In the genomic region with DNA sequence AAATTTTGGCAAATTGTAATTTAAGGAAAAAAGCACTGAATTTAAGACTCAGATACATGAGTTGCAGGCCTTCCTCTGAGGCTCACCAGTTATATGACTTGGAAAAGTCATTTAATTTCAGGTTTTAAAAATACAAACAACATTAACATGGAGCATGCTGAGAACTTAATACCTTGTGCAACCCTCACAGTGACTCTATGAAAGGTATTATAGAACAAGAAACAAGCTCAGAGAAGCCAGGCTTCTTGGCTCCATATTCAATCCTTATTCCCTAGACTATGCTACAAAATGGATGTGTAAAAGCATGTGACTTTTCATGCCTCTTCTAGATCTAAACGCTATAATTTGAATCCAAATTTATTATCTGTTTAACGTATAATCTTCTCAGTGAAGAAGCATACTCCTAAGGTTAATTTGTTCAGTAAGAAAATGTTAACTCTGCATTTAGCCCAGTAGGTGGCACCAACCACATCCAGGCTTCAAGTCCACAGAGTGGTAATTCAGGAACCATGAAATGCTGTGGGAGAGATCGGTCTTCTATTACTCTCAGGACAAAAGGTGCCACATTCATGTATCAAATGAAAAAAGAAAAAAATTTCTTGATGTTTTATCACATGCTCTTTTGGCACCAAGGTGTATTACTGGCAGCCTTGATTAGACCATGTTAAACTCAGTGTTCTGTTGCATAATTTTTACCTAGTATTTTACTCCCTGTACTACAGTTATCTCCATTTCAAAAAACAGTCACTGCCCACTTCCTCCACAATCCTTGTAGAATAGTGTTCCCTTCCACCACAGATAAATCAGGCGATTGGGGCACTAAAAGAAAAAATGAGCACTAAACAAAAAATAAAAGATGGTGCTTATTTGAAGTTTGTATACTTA, we compare ENCODE assay signal across 8 cellular contexts. TPM values are rescaled to one million over a fixed set of nuclear protein-coding genes. Genes with fewer than 3 reads are reported as not detected.
DNase-seq lines count a peak whose midpoint lies in the region; ATAC-seq and TF ChIP-seq lines count a peak whose summit lies in the region.

No MANE protein-coding gene starts in this region.

- no peak for TF ChIP-seq EP300 in suprapubic skin (IDR thresholded peaks at IDR 0.05)

- no peak for TF ChIP-seq POLR2A in suprapubic skin (IDR thresholded peaks at IDR 0.05)

- no TSS peak for BruUV-seq in A673 (replicated peaks; lab: Mats Ljungman, UMichigan)

- H3K9ac ChIP-seq in duodenal mucosa (ENCODE audit: low read depth in 1 of 2, low read length in 2 of 2): peak overlapping the region; percentile 22 to 26

- TF ChIP-seq CTCF in A673 (conservative IDR thresholded peaks at IDR 0.05; ENCODE audit: low read depth, low read length) (peak; percentile 88), GM12865 (IDR thresholded peaks at IDR 0.05; ENCODE audit: insufficient read depth, low read depth, low read length, missing control alignments) (peak; percentile 74), lung (IDR thresholded peaks at IDR 0.05; ENCODE audit: control extremely low read depth, extremely low read depth) (peak; percentile 68), suprapubic skin (IDR thresholded peaks at IDR 0.05) (peak; percentile 57 to 66)

- H3K27ac ChIP-seq in A673 (ENCODE audit: low read depth, low read length, poor library complexity, severe bottlenecking): no peak overlapping the region
- H3K27ac ChIP-seq in duodenal mucosa (ENCODE audit: low read depth, low read length): no peak overlapping the region
- H3K27ac ChIP-seq in lung (ENCODE audit: low read depth in 1 of 2, low read length in 1 of 2): no peak overlapping the region
- no peak overlapping the region for H3K27ac ChIP-seq in suprapubic skin

- H3K4me3 ChIP-seq in A673 (ENCODE audit: low read depth, low read length, poor library complexity, severe bottlenecking) (no peak overlapping the region), GM12865 (ENCODE audit: low read depth, low read length) (no peak overlapping the region), duodenal mucosa (ENCODE audit: low read depth in 1 of 2, low read length in 2 of 2) (peak overlapping the region; percentile 37 to 49), lung (no peak overlapping the region), suprapubic skin (no peak overlapping the region)

- H3K27me3 ChIP-seq in A673 (replicated peaks; ENCODE audit: insufficient read depth, low read depth, low read length, poor library complexity) (no peaks in the 10 kb centered on the region), duodenal mucosa (ENCODE audit: control insufficient read depth in 1 of 2, insufficient read depth in 2 of 2, low read length in 2 of 2) (no peaks in the 10 kb centered on the region), lung (ENCODE audit: control insufficient read depth, insufficient read depth) (no peaks in the 10 kb centered on the region), suprapubic skin (no peaks in the 10 kb centered on the region)

- H3K36me3 ChIP-seq in A673 (ENCODE audit: insufficient read depth, low read length, poor library complexity, severe bottlenecking) (no peaks in the 10 kb centered on the region), duodenal mucosa (ENCODE audit: control insufficient read depth in 1 of 2, insufficient read depth in 2 of 2, low read length in 2 of 2) (no peaks in the 10 kb centered on the region), lung (ENCODE audit: control insufficient read depth in 2 of 2, insufficient read depth in 2 of 2, low read length in 2 of 2) (no peaks in the 10 kb centered on the region), suprapubic skin (no peaks in the 10 kb centered on the region)

- CTCF ChIA-PET in A673 (lab: Charles Lee): no interaction called here

- peak; percentile 71 for DNase-seq in A673 (ENCODE audit: low spot score)
- peak; percentile 78 for DNase-seq in GM12865 (ENCODE audit: low read depth)
- DNase-seq in NCI-H187 treated with DMSO at 0.1 percent for 48 hours (lab: John Stamatoyannopoulos, UW): peak; percentile 68
- DNase-seq in T-helper 9 cell: peak; percentile 1
- peak; percentile 34 for DNase-seq in lung (ENCODE audit: low spot score)
- no peak for DNase-seq in suprapubic skin (ENCODE audit: low spot score in 2 of 2)

- intact Hi-C loops in A673 (cut with micrococcal nuclease; ENCODE audit: unreplicated experiment): loop anchor here (1.0 to 5.0 kb wide), 2 partner anchors 167 to 623 kb away; no protein-coding TSS in a partner anchor

- 3% methylated on average over 4 of the region's 4 CpGs for WGBS in lung, 2 donors
- WGBS in suprapubic skin: 5% methylated on average over 4 of the region's 4 CpGs

- ATAC-seq in HG02759 (IDR thresholded peaks at IDR 0.05; ENCODE audit: unreplicated experiment) (peak; percentile 81), lung (ENCODE audit: insufficient read depth, low FRiP score) (peak; percentile 85)

- H3K4me1 ChIP-seq in A673 (ENCODE audit: insufficient read depth, low read length, poor library complexity, severe bottlenecking) (peaks cover 9% of the 10 kb centered on the region), duodenal mucosa (ENCODE audit: control insufficient read depth in 1 of 2, insufficient read depth in 2 of 2, low read length in 2 of 2) (peaks cover 4 to 8% of the 10 kb centered on the region in 2 donors), lung (ENCODE audit: control insufficient read depth in 2 of 2, insufficient read depth in 2 of 2, low read length in 2 of 2) (peaks cover 0 to 1% of the 10 kb centered on the region in 2 donors), suprapubic skin (peaks cover 8% of the 10 kb centered on the region)

- POLR2A ChIA-PET in A673 (lab: Charles Lee; ENCODE audit: low non-redundant PET): no interaction called here

- no peaks in the 10 kb centered on the region for H3K9me3 ChIP-seq in A673 (ENCODE audit: low read depth, low read length, poor library complexity, severe bottlenecking)
- no peaks in the 10 kb centered on the region for H3K9me3 ChIP-seq in duodenal mucosa (ENCODE audit: control insufficient read depth in 1 of 2, low read length in 2 of 2)
- no peaks in the 10 kb centered on the region for H3K9me3 ChIP-seq in lung (ENCODE audit: control insufficient read depth in 2 of 2, insufficient read depth in 1 of 2, low read length in 1 of 2)
- no peaks in the 10 kb centered on the region for H3K9me3 ChIP-seq in suprapubic skin

RNA-seq across cellular contexts. Expression of gene CCDC196, which starts 9.3 kb away (rescaled TPM):
- total RNA-seq in A673 (2021): not detected in 2 replicates
- total RNA-seq in lung: not detected
- not detected for polyA plus RNA-seq in lung
- not detected for total RNA-seq in suprapubic skin

RNA-seq across cellular contexts. Expression of gene GPHN, which starts 12.5 kb away (rescaled TPM):
- 29.9 and 30.3 TPM in 2 replicates for total RNA-seq in A673 (2021)
- total RNA-seq in lung: 10 to 100 TPM; 31.1 to 57.6 TPM
- 10 to 100 TPM in 1 of 2 donors, 1 to 10 TPM in 1; 9.1 to 36.8 TPM for polyA plus RNA-seq in lung
- 10 to 100 TPM; 16.7 to 34.8 (median 27.0) TPM for total RNA-seq in suprapubic skin

Comparison
In these comparisons a context has a peak if more than half of its experiments do, and no peak if none do; other contexts are left out.
1. DNase-seq: peak in A673 (single experiment), GM12865 (single experiment), NCI-H187 treated with DMSO at 0.1 percent for 48 hours (single experiment), T-helper 9 cell (single experiment) and lung (single experiment); none in suprapubic skin (0 of 2).
2. H3K4me3 ChIP-seq: peak in duodenal mucosa (2 of 2); none in A673 (single experiment), GM12865 (single experiment), lung (single experiment) and suprapubic skin (single experiment).
3. Peak in every context shown above with its lines, with median percentiles within 50 percentile points of each other: CTCF ChIP-seq.